8 cellular contexts compared by ENCODE assay signal in the genomic region with DNA sequence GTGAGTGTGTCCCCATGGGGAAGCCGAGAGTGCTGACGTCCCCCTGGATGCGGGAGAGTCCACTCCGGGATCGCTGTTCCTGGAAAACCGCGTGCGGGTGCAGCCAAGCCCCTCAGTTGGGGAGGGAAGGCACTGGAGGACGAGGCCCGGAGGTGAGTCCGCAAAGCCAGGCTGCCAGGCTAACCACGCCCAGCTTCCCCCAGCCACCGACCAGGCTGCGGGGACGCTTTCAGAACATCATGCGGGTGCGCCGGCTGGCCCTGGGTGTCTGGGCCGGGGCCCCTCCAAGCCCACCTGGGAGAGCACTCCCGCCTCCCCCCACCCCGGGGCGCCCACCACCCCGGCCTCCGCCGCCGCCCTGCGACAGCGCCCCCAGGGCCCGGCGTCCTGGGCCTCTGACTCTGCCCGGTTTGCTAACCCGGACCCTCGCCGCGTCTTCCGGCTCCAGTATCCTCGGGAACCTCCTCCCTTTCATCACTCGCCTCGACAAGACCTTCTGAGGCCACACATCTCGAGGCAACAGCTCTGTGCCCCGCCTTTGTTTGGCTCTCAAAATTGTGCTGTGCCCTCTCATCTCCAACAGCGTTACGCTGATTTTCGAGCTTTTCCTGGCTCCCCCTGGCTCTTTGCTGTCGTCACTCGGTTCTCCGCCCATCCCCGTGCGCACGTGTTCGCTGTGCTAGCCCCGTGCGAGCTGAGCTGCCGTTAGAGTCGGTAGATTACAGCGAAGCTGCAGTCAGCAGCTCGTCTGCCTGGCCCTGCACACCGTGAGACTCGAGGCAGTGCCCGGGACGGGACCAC. TPM values are rescaled to one million over a fixed set of nuclear protein-coding genes. Genes with fewer than 3 reads are reported as not detected.
A peak's percentile ranks its signal among the peaks of the same experiment; 100 is the strongest.
DNase-seq lines count a peak whose midpoint lies in the region; ATAC-seq lines count a peak whose summit lies in the region.

No MANE protein-coding gene starts in this region.

- H3K4me1 Mint-ChIP-seq in activated CD4-positive, alpha-beta memory T cell treated with anti-CD3 and anti-CD28 coated beads for 36 hours (ENCODE audit: low read depth) = peaks cover 6% of the 10 kb centered on the region

- no peak overlapping the region for H3K9ac ChIP-seq in mucosa of rectum (ENCODE audit: low read depth in 1 of 2, low read length in 2 of 2)

- DNase-seq in ELF-1 (ENCODE audit: low read depth, low spot score) (peak; percentile 61), NCI-H1930 (lab: John Stamatoyannopoulos, UW) (no peak), GF-D8 (lab: John Stamatoyannopoulos, UW) (no peak)
- DNase-seq in activated CD4-positive, alpha-beta memory T cell treated with anti-CD3 and anti-CD28 coated beads for 36 hours = peak; percentile 75
- peak; percentile 8 to 25 for DNase-seq in stimulated activated CD8-positive, alpha-beta memory T cell treated with anti-CD3 and anti-CD28 coated beads, Interleukin-7, amount 100 ng/mL, for 1 hour (ENCODE audit: low read depth in 2 of 2)

- WGBS in ectodermal cell, 2 experiments = 53 to 54% methylated on average over 61 of the region's 61 CpGs

- H3K4me3 ChIP-seq in ectodermal cell (ENCODE audit: insufficient read depth, low read depth, low read length) = peak overlapping the region; percentile 1
- H3K4me3 ChIP-seq in mucosa of rectum (ENCODE audit: low read length in 2 of 2) = peak overlapping the region; percentile 51 to 67

- H3K27me3 ChIP-seq in ectodermal cell (ENCODE audit: control insufficient read depth, insufficient read depth, low read length, poor library complexity, severe bottlenecking) (peaks cover 36% of the 10 kb centered on the region), mucosa of rectum (ENCODE audit: control insufficient read depth in 2 of 2, insufficient read depth in 2 of 2, low read length in 2 of 2) (peaks cover 11 to 18% of the 10 kb centered on the region in 2 donors)

- H3K36me3 ChIP-seq in ectodermal cell (ENCODE audit: control insufficient read depth, insufficient read depth, low read length) (no peaks in the 10 kb centered on the region), mucosa of rectum (ENCODE audit: control insufficient read depth in 2 of 2, insufficient read depth in 2 of 2, low read length in 2 of 2) (no peaks in the 10 kb centered on the region)

- H3K9me3 Mint-ChIP-seq in activated CD4-positive, alpha-beta memory T cell treated with anti-CD3 and anti-CD28 coated beads for 36 hours = no peaks in the 10 kb centered on the region

- H3K9me3 ChIP-seq in ectodermal cell (ENCODE audit: control insufficient read depth, low read length) (no peaks in the 10 kb centered on the region), mucosa of rectum (ENCODE audit: control insufficient read depth in 2 of 2, low read length in 2 of 2) (no peaks in the 10 kb centered on the region)

- no peak overlapping the region for H3K27ac Mint-ChIP-seq in activated CD4-positive, alpha-beta memory T cell treated with anti-CD3 and anti-CD28 coated beads for 36 hours

- CTCF ChIA-PET in activated CD4-positive, alpha-beta memory T cell treated with anti-CD3 and anti-CD28 coated beads for 36 hours (lab: Charles Lee) = interaction anchor here (0.5 to 1.6 kb wide), 3 partner anchors 9 to 26 kb away, joined by 3 to 7 read pairs (median 5); no protein-coding TSS in a partner anchor

- H3K27me3 Mint-ChIP-seq in activated CD4-positive, alpha-beta memory T cell treated with anti-CD3 and anti-CD28 coated beads for 36 hours = peaks cover 9% of the 10 kb centered on the region

- POLR2A ChIA-PET in activated CD4-positive, alpha-beta memory T cell treated with anti-CD3 and anti-CD28 coated beads for 36 hours (lab: Charles Lee) = interaction anchor here (0.7 kb wide), 1 partner anchor 173 kb away, joined by 3 read pairs; no protein-coding TSS in a partner anchor

- H3K4me3 Mint-ChIP-seq in activated CD4-positive, alpha-beta memory T cell treated with anti-CD3 and anti-CD28 coated beads for 36 hours = peak overlapping the region; percentile 78

- H3K36me3 Mint-ChIP-seq in activated CD4-positive, alpha-beta memory T cell treated with anti-CD3 and anti-CD28 coated beads for 36 hours = peaks cover 1% of the 10 kb centered on the region

- no peak overlapping the region for H3K27ac ChIP-seq in ectodermal cell (ENCODE audit: insufficient read depth, low read depth, low read length, poor library complexity, severe bottlenecking)
- no peak overlapping the region for H3K27ac ChIP-seq in mucosa of rectum (ENCODE audit: low read depth in 2 of 2, low read length in 2 of 2)

- no peak for ATAC-seq in HG03135 (IDR thresholded peaks at IDR 0.05; ENCODE audit: unreplicated experiment)

- intact Hi-C loops in activated CD4-positive, alpha-beta memory T cell treated with anti-CD3 and anti-CD28 coated beads for 36 hours (cut with micrococcal nuclease) = loop anchor here (5.0 kb wide), 1 partner anchor 49 kb away; a partner anchor contains a TSS

- peaks cover 24% of the 10 kb centered on the region for H3K4me1 ChIP-seq in ectodermal cell (ENCODE audit: control insufficient read depth, insufficient read depth, low read length)
- H3K4me1 ChIP-seq in mucosa of rectum (ENCODE audit: control insufficient read depth in 2 of 2, insufficient read depth in 2 of 2, low read length in 2 of 2) = peaks cover 4 to 5% of the 10 kb centered on the region in 2 donors

RNA-seq across cellular contexts. Expression of a gene that starts 47.1 kb away (rescaled TPM):
- 10 to 100 TPM; 48.5 to 51.0 TPM for total RNA-seq in activated CD4-positive, alpha-beta memory T cell treated with anti-CD3 and anti-CD28 coated beads for 36 hours
- 54.5 TPM for polyA plus RNA-seq in ectodermal cell (2013, experiment 1 of 4)
- 63.7 TPM for polyA plus RNA-seq in ectodermal cell (2013, experiment 2 of 4)
- polyA plus RNA-seq in ectodermal cell (2013, experiment 3 of 4) = 42.9 TPM
- polyA plus RNA-seq in ectodermal cell (2013, experiment 4 of 4) = 45.0 TPM

Comparison
In these comparisons a context has a peak if more than half of its experiments do, and no peak if none do; other contexts are left out.
1. DNase-seq: peak in ELF-1 (single experiment), activated CD4-positive, alpha-beta memory T cell treated with anti-CD3 and anti-CD28 coated beads for 36 hours (single experiment) and stimulated activated CD8-positive, alpha-beta memory T cell treated with anti-CD3 and anti-CD28 coated beads, Interleukin-7, amount 100 ng/mL, for 1 hour (2 of 2); none in NCI-H1930 (0 of 2) and GF-D8 (single experiment).